Comparison of ENCODE assay signal across 30 cellular contexts in genomic region chr4:100461796-100462195, GRCh38. TPM values are rescaled to one million over a fixed set of nuclear protein-coding genes. Genes with fewer than 3 reads are reported as not detected.
"Had no signal": no experiment of that assay in that cellular context is flagged by ENCODE, and none has a peak within 500 bp of the region (broad histone marks: within the 10 kb centered on the region; RNA-seq: fewer than 3 reads in every experiment).

No MANE protein-coding gene starts in this region.

- H3K4me1 Mint-ChIP-seq: endodermal cell had no signal

- H3K4me2 ChIP-seq: hepatocyte had no signal

- H3K27ac Mint-ChIP-seq: activated naive CD8-positive, alpha-beta T cell treated with anti-CD3 and anti-CD28 coated beads for 36 hours; dendritic cell treated with granulocyte-macrophage colony-stimulating factor and Interleukin-4, amounts not matched to agents 40 ng/mL and 50 ng/mL, for 4 days; endodermal cell; stimulated activated effector memory CD8-positive, alpha-beta T cell treated with anti-CD3 and anti-CD28 coated beads, Interleukin-12 subunit alpha, Interleukin-12 subunit beta, amount 100 ng/mL, for 72 hours; T-helper 1 cell treated with Interleukin-12 subunit alpha and Interleukin-12 subunit beta and Interleukin-4 antibody, amounts not matched to agents 30 μg/mL and 1 μg/mL, for 36 hours had no signal

- H3K27me3 Mint-ChIP-seq: activated naive CD8-positive, alpha-beta T cell treated with anti-CD3 and anti-CD28 coated beads for 36 hours; dendritic cell treated with granulocyte-macrophage colony-stimulating factor and Interleukin-4, amounts not matched to agents 40 ng/mL and 50 ng/mL, for 4 days had no signal

- H3K36me3 ChIP-seq: adrenal gland, gastrocnemius medialis, pancreas, prostate gland, tibial nerve had no signal

- H3K27ac ChIP-seq: adrenal gland, gastrocnemius medialis, hepatocyte, pancreas, prostate gland, tibial nerve, VCaP had no signal

- H3K4me3 ChIP-seq: adrenal gland, gastrocnemius medialis, hepatocyte, pancreas, prostate gland, tibial nerve had no signal

- H3K4me1 ChIP-seq: adrenal gland, gastrocnemius medialis, pancreas, prostate gland, tibial nerve had no signal

- H3K36me3 Mint-ChIP-seq: activated naive CD8-positive, alpha-beta T cell treated with anti-CD3 and anti-CD28 coated beads for 36 hours; stimulated activated effector memory CD8-positive, alpha-beta T cell treated with anti-CD3 and anti-CD28 coated beads, Interleukin-12 subunit alpha, Interleukin-12 subunit beta, amount 100 ng/mL, for 72 hours had no signal

- FAIRE-seq: pancreas, small intestine, TTC549 had no signal

- H3K4me3 Mint-ChIP-seq: activated naive CD8-positive, alpha-beta T cell treated with anti-CD3 and anti-CD28 coated beads for 36 hours; dendritic cell treated with granulocyte-macrophage colony-stimulating factor and Interleukin-4, amounts not matched to agents 40 ng/mL and 50 ng/mL, for 4 days; endodermal cell; naive thymus-derived CD8-positive, alpha-beta T cell; neural crest cell; stimulated activated effector memory CD8-positive, alpha-beta T cell treated with anti-CD3 and anti-CD28 coated beads, Interleukin-12 subunit alpha, Interleukin-12 subunit beta, amount 100 ng/mL, for 72 hours; T-helper 1 cell treated with Interleukin-12 subunit alpha and Interleukin-12 subunit beta and Interleukin-4 antibody, amounts not matched to agents 30 μg/mL and 1 μg/mL, for 36 hours had no signal

- H3K9me3 Mint-ChIP-seq: activated naive CD8-positive, alpha-beta T cell treated with anti-CD3 and anti-CD28 coated beads for 36 hours; endodermal cell; stimulated activated effector memory CD8-positive, alpha-beta T cell treated with anti-CD3 and anti-CD28 coated beads, Interleukin-12 subunit alpha, Interleukin-12 subunit beta, amount 100 ng/mL, for 72 hours had no signal

- ATAC-seq: gastrocnemius medialis; left colon; naive thymus-derived CD8-positive, alpha-beta T cell; pancreas; sciatic nerve; stimulated activated effector memory CD8-positive, alpha-beta T cell treated with anti-CD3 and anti-CD28 coated beads, Interleukin-12 subunit alpha, Interleukin-12 subunit beta, amount 100 ng/mL, for 72 hours had no signal

- H3K27me3 ChIP-seq: adrenal gland, gastrocnemius medialis, hepatocyte, pancreas, tibial nerve had no signal

- H3K9me3 ChIP-seq: adrenal gland, gastrocnemius medialis, pancreas, prostate gland, tibial nerve had no signal

- DNase-seq: activated CD4-positive, alpha-beta T cell treated with anti-CD3 and anti-CD28 coated beads for 4 hours; activated CD4-positive, alpha-beta T cell treated with anti-CD3 and anti-CD28 coated beads, Interleukin-2, amount 50 U/mL, for 4 hours; activated effector memory CD4-positive, alpha-beta T cell treated with Interleukin-2 at 50 U/mL for 16 hours; activated naive CD4-positive, alpha-beta T cell treated with Interleukin-2 at 50 U/mL for 16 hours; activated naive CD8-positive, alpha-beta T cell treated with anti-CD3 and anti-CD28 coated beads for 36 hours; adrenal gland; central memory CD4-positive, alpha-beta T cell; endodermal cell; gastrocnemius medialis; left colon; midbrain; naive thymus-derived CD8-positive, alpha-beta T cell; nucleus accumbens; pancreas; retina; small intestine; stimulated activated CD4-positive, alpha-beta T cell treated with anti-CD3 and anti-CD28 coated beads, Interleukin-4, amount 100 ng/mL, for 24 hours; T-helper 9 cell had no signal

RNA-seq across cellular contexts. Expression of gene EMCN, which starts 56.0 kb away (rescaled TPM):
- total RNA-seq: activated naive CD8-positive, alpha-beta T cell treated with anti-CD3 and anti-CD28 coated beads for 36 hours; endodermal cell; epithelial cell of proximal tubule; naive thymus-derived CD8-positive, alpha-beta T cell; neural crest cell had no signal
- polyA plus RNA-seq: keratinocyte; naive thymus-derived CD8-positive, alpha-beta T cell had no signal
